25 cellular contexts compared by ENCODE assay signal in the genomic region with DNA sequence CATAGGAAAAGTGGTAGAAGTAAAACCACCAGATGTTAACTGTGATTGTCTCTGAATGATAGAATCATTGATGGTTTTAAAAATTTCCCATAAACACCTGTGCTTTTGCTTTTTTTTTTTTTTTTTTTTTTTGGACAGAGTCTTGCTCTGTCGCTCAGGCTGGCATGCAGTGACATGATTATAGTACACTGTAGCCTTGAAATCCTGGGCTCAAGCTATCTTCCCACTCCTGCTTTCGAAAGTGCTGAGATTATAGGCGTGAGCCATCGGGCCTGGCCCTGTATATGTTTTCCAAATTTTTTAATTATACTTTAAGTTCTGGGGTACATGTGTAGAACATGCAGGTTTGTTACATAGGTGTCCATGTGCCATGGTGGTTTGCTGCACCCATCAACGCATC.
"Had no signal": no experiment of that assay in that cellular context is flagged by ENCODE, and none has a peak within 500 bp of the region (broad histone marks: within the 10 kb centered on the region; RNA-seq: fewer than 3 reads in every experiment).

No MANE protein-coding gene starts in this region.

- H3K27me3 ChIP-seq: neural progenitor cell, ovary, right lobe of liver, sigmoid colon, stomach, suprapubic skin, testis, tibial artery, transverse colon, upper lobe of right lung, uterus had no signal

- H3K4me1 ChIP-seq: neural progenitor cell, parathyroid adenoma, psoas muscle, right lobe of liver, sigmoid colon, stomach, suprapubic skin, testis, tibial artery, transverse colon, upper lobe of right lung, uterus had no signal

- H3K9me3 ChIP-seq: ovary, psoas muscle, right lobe of liver, sigmoid colon, stomach, suprapubic skin, testis, tibial artery, transverse colon, upper lobe of right lung, uterus had no signal

- H3K36me3 ChIP-seq: neural progenitor cell, ovary, right lobe of liver, sigmoid colon, suprapubic skin, upper lobe of right lung, uterus had no signal

- H3K4me3 ChIP-seq: neural progenitor cell, ovary, psoas muscle, right lobe of liver, sigmoid colon, stomach, suprapubic skin, testis, tibial artery, transverse colon, upper lobe of right lung, uterus had no signal

- H3K27ac ChIP-seq: neural progenitor cell, ovary, parathyroid adenoma, psoas muscle, right lobe of liver, sigmoid colon, stomach, suprapubic skin, testis, tibial artery, transverse colon, upper lobe of right lung, uterus had no signal

- ATAC-seq: natural killer cell; psoas muscle; right cardiac atrium; right lobe of liver; stimulated activated effector memory CD8-positive, alpha-beta T cell treated with anti-CD3 and anti-CD28 coated beads, Interleukin-12 subunit alpha, Interleukin-12 subunit beta, amount 100 ng/mL, for 72 hours; stimulated activated naive B cell treated with anti-CD40 and anti-IgM and Interleukin-4, amounts not matched to agents 10 μg/mL and 1 μg/mL and 100 μg/mL, for 72 hours; upper lobe of right lung had no signal

- DNase-seq: natural killer cell; occipital lobe; ovary; posterior cingulate gyrus; psoas muscle; right lobe of liver; sigmoid colon; small intestine; stimulated activated CD4-positive, alpha-beta T cell treated with anti-CD3 and anti-CD28 coated beads, Interleukin-15, amount 100 ng/mL, for 24 hours; stimulated activated CD4-positive, alpha-beta T cell treated with anti-CD3 and anti-CD28 coated beads, Interleukin-2, amount 100 ng/mL, for 24 hours; stimulated activated CD4-positive, alpha-beta T cell treated with anti-CD3 and anti-CD28 coated beads, Interleukin-2, amount 100 ng/mL, for 48 hours; stimulated activated CD4-positive, alpha-beta T cell treated with anti-CD3 and anti-CD28 coated beads, Interleukin-4, amount 100 ng/mL, for 24 hours; stimulated activated naive B cell treated with anti-CD40 and anti-IgM and Interleukin-4, amounts not matched to agents 10 μg/mL and 1 μg/mL and 100 μg/mL, for 72 hours; stimulated activated naive CD4-positive, alpha-beta T cell treated with Interleukin-2 at 50 U/mL for 16 hours; stomach; testis; tibial artery; transverse colon; upper lobe of right lung; uterus had no signal

- FAIRE-seq: small intestine had no signal

- H3K4me2 ChIP-seq: neural progenitor cell had no signal
